29 cellular contexts compared by ENCODE assay signal in genomic region chr4:165780735-165781134, GRCh38.
"Had no signal": no experiment of that assay in that cellular context is flagged by ENCODE, and none has a peak within 500 bp of the region (broad histone marks: within the 10 kb centered on the region; RNA-seq: fewer than 3 reads in every experiment).

No MANE protein-coding gene starts in this region.

- H3K27ac ChIP-seq: coronary artery, esophagus muscularis mucosa, neural progenitor cell, ovary, right lobe of liver, suprapubic skin, transverse colon, upper lobe of right lung, uterus had no signal

- H3K4me1 ChIP-seq: right lobe of liver, transverse colon, upper lobe of right lung, uterus had no signal

- H3K27me3 Mint-ChIP-seq: naive thymus-derived CD4-positive, alpha-beta T cell; stimulated activated naive CD8-positive, alpha-beta T cell treated with anti-CD3 and anti-CD28 coated beads, Interleukin-15, amount 100 ng/mL, for 72 hours had no signal

- H3K4me3 ChIP-seq: coronary artery, esophagus muscularis mucosa, neural progenitor cell, ovary, right lobe of liver, smooth muscle cell, suprapubic skin, transverse colon, upper lobe of right lung, uterus had no signal

- DNase-seq: dermis blood vessel endothelial cell; effector memory CD4-positive, alpha-beta T cell; hypothalamus; immature natural killer cell; islet precursor cell; mesendoderm; midbrain; naive thymus-derived CD4-positive, alpha-beta T cell; ovary; posterior cingulate gyrus; right lobe of liver; stimulated activated CD4-positive, alpha-beta T cell treated with anti-CD3 and anti-CD28 coated beads, Interleukin-12 subunit alpha, Interleukin-12 subunit beta, amount 100 ng/mL, for 4 hours; stimulated activated CD4-positive, alpha-beta T cell treated with anti-CD3 and anti-CD28 coated beads, Interleukin-1b, Interleukin-23, amount 100 ng/mL, for 48 hours; stimulated activated CD4-positive, alpha-beta T cell treated with anti-CD3 and anti-CD28 coated beads, Interleukin-4, amount 100 ng/mL, for 1 hour; stimulated activated CD8-positive, alpha-beta memory T cell treated with anti-CD3 and anti-CD28 coated beads, Interleukin-4, amount 100 ng/mL, for 48 hours; stimulated activated naive CD4-positive, alpha-beta T cell; stimulated activated naive CD8-positive, alpha-beta T cell treated with anti-CD3 and anti-CD28 coated beads, Interleukin-15, amount 100 ng/mL, for 72 hours; transverse colon; upper lobe of right lung; uterus had no signal

- H3K4me1 Mint-ChIP-seq: immature natural killer cell; naive thymus-derived CD4-positive, alpha-beta T cell; stimulated activated naive CD8-positive, alpha-beta T cell treated with anti-CD3 and anti-CD28 coated beads, Interleukin-15, amount 100 ng/mL, for 72 hours had no signal

- H3K27me3 ChIP-seq: esophagus muscularis mucosa, neural progenitor cell, ovary, right lobe of liver, suprapubic skin, transverse colon, upper lobe of right lung, uterus had no signal

- H3K36me3 Mint-ChIP-seq: immature natural killer cell; naive thymus-derived CD4-positive, alpha-beta T cell; neural progenitor cell had no signal

- FAIRE-seq: endothelial cell of umbilical vein, frontal cortex had no signal

- H3K27ac Mint-ChIP-seq: immature natural killer cell; naive thymus-derived CD4-positive, alpha-beta T cell; nephron; neural progenitor cell; stimulated activated naive CD8-positive, alpha-beta T cell treated with anti-CD3 and anti-CD28 coated beads, Interleukin-15, amount 100 ng/mL, for 72 hours had no signal

- H3K4me2 ChIP-seq: neural progenitor cell, smooth muscle cell had no signal

- ATAC-seq: left lobe of liver; naive thymus-derived CD4-positive, alpha-beta T cell; right lobe of liver; stimulated activated naive CD8-positive, alpha-beta T cell treated with anti-CD3 and anti-CD28 coated beads, Interleukin-15, amount 100 ng/mL, for 72 hours had no signal

- H3K4me3 Mint-ChIP-seq: immature natural killer cell; naive thymus-derived CD4-positive, alpha-beta T cell; nephron; neural progenitor cell; stimulated activated naive CD8-positive, alpha-beta T cell treated with anti-CD3 and anti-CD28 coated beads, Interleukin-15, amount 100 ng/mL, for 72 hours had no signal

- H3K9ac ChIP-seq: neural progenitor cell had no signal

- H3K36me3 ChIP-seq: esophagus muscularis mucosa, neural progenitor cell, ovary, right lobe of liver, suprapubic skin, transverse colon, upper lobe of right lung, uterus had no signal

- H2AFZ ChIP-seq: neural progenitor cell had no signal

- H3K9me3 ChIP-seq: ovary, right lobe of liver, suprapubic skin, transverse colon, upper lobe of right lung, uterus had no signal
